Comparison of ENCODE assay signal across 1 cellular context in the genomic region with DNA sequence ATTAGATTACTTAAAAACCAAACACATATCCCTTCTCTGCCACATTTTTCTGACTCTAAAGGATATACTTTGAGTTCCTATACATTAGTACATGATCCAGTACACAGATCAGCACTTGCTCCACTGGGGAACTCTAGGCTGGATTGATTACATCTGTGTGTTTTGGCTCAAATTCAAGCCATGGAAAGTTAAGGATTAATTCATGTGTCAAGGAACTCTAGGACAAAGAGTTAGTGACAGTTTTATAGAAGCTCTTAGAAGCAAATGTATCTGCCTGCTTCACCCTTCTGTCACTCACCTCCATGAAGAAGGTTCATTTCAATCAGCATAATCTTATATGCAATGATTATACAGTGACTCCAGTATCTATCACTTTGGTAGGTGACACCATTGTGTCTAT.
TF ChIP-seq lines count a peak whose summit lies in the region.

No MANE protein-coding gene starts in this region.

TF ChIP-seq in HepG2, 621 proteins besides CTCF, POLR2A, EP300 and RAD21 (continued from another document and continues in another):
- TF ChIP-seq, protein P1, sequence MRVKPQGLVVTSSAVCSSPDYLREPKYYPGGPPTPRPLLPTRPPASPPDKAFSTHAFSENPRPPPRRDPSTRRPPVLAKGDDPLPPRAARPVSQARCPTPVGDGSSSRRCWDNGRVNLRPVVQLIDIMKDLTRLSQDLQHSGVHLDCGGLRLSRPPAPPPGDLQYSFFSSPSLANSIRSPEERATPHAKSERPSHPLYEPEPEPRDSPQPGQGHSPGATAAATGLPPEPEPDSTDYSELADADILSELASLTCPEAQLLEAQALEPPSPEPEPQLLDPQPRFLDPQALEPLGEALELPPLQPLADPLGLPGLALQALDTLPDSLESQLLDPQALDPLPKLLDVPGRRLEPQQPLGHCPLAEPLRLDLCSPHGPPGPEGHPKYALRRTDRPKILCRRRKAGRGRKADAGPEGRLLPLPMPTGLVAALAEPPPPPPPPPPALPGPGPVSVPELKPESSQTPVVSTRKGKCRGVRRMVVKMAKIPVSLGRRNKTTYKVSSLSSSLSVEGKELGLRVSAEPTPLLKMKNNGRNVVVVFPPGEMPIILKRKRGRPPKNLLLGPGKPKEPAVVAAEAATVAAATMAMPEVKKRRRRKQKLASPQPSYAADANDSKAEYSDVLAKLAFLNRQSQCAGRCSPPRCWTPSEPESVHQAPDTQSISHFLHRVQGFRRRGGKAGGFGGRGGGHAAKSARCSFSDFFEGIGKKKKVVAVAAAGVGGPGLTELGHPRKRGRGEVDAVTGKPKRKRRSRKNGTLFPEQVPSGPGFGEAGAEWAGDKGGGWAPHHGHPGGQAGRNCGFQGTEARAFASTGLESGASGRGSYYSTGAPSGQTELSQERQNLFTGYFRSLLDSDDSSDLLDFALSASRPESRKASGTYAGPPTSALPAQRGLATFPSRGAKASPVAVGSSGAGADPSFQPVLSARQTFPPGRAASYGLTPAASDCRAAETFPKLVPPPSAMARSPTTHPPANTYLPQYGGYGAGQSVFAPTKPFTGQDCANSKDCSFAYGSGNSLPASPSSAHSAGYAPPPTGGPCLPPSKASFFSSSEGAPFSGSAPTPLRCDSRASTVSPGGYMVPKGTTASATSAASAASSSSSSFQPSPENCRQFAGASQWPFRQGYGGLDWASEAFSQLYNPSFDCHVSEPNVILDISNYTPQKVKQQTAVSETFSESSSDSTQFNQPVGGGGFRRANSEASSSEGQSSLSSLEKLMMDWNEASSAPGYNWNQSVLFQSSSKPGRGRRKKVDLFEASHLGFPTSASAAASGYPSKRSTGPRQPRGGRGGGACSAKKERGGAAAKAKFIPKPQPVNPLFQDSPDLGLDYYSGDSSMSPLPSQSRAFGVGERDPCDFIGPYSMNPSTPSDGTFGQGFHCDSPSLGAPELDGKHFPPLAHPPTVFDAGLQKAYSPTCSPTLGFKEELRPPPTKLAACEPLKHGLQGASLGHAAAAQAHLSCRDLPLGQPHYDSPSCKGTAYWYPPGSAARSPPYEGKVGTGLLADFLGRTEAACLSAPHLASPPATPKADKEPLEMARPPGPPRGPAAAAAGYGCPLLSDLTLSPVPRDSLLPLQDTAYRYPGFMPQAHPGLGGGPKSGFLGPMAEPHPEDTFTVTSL (CRISPR knock-in tag; IDR thresholded peaks at IDR 0.05; ENCODE audit: borderline replicate concordance) = no peak; the same call in 1 of the 2 replicates
- no peak for TF ChIP-seq CREB1 (IDR thresholded peaks at IDR 0.05)
- TF ChIP-seq CREB1 (CRISPR knock-in tag; IDR thresholded peaks at IDR 0.05) = peak; percentile 43
- TF ChIP-seq ZNF282 (IDR thresholded peaks at IDR 0.05; ENCODE audit: partially characterized antibody) = no peak
- TF ChIP-seq, protein P2, sequence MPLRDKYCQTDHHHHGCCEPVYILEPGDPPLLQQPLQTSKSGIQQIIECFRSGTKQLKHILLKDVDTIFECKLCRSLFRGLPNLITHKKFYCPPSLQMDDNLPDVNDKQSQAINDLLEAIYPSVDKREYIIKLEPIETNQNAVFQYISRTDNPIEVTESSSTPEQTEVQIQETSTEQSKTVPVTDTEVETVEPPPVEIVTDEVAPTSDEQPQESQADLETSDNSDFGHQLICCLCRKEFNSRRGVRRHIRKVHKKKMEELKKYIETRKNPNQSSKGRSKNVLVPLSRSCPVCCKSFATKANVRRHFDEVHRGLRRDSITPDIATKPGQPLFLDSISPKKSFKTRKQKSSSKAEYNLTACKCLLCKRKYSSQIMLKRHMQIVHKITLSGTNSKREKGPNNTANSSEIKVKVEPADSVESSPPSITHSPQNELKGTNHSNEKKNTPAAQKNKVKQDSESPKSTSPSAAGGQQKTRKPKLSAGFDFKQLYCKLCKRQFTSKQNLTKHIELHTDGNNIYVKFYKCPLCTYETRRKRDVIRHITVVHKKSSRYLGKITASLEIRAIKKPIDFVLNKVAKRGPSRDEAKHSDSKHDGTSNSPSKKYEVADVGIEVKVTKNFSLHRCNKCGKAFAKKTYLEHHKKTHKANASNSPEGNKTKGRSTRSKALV (CRISPR knock-in tag; IDR thresholded peaks at IDR 0.05) = no peak
- no peak for TF ChIP-seq ZFP82 (CRISPR knock-in tag; IDR thresholded peaks at IDR 0.05; ENCODE audit: borderline replicate concordance)
- no peak for TF ChIP-seq ZNF615 (CRISPR knock-in tag; IDR thresholded peaks at IDR 0.05; ENCODE audit: borderline replicate concordance)
- 0 out of 2 replicates have a peak, but pooled peaks have one; percentile 22 for TF ChIP-seq REPIN1 (CRISPR knock-in tag; IDR thresholded peaks at IDR 0.05; ENCODE audit: borderline replicate concordance, low read depth)
- TF ChIP-seq, protein P3, sequence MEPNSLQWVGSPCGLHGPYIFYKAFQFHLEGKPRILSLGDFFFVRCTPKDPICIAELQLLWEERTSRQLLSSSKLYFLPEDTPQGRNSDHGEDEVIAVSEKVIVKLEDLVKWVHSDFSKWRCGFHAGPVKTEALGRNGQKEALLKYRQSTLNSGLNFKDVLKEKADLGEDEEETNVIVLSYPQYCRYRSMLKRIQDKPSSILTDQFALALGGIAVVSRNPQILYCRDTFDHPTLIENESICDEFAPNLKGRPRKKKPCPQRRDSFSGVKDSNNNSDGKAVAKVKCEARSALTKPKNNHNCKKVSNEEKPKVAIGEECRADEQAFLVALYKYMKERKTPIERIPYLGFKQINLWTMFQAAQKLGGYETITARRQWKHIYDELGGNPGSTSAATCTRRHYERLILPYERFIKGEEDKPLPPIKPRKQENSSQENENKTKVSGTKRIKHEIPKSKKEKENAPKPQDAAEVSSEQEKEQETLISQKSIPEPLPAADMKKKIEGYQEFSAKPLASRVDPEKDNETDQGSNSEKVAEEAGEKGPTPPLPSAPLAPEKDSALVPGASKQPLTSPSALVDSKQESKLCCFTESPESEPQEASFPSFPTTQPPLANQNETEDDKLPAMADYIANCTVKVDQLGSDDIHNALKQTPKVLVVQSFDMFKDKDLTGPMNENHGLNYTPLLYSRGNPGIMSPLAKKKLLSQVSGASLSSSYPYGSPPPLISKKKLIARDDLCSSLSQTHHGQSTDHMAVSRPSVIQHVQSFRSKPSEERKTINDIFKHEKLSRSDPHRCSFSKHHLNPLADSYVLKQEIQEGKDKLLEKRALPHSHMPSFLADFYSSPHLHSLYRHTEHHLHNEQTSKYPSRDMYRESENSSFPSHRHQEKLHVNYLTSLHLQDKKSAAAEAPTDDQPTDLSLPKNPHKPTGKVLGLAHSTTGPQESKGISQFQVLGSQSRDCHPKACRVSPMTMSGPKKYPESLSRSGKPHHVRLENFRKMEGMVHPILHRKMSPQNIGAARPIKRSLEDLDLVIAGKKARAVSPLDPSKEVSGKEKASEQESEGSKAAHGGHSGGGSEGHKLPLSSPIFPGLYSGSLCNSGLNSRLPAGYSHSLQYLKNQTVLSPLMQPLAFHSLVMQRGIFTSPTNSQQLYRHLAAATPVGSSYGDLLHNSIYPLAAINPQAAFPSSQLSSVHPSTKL (CRISPR knock-in tag; IDR thresholded peaks at IDR 0.05) = peak; percentile 52; the same call in 1 of the 2 replicates
- no peak for TF ChIP-seq SIN3A (IDR thresholded peaks at IDR 0.05; ENCODE audit: borderline replicate concordance, low read depth, low read length)
- TF ChIP-seq ARNT2 (CRISPR knock-in tag; IDR thresholded peaks at IDR 0.05; ENCODE audit: low read depth) = no peak
- TF ChIP-seq, protein P4, sequence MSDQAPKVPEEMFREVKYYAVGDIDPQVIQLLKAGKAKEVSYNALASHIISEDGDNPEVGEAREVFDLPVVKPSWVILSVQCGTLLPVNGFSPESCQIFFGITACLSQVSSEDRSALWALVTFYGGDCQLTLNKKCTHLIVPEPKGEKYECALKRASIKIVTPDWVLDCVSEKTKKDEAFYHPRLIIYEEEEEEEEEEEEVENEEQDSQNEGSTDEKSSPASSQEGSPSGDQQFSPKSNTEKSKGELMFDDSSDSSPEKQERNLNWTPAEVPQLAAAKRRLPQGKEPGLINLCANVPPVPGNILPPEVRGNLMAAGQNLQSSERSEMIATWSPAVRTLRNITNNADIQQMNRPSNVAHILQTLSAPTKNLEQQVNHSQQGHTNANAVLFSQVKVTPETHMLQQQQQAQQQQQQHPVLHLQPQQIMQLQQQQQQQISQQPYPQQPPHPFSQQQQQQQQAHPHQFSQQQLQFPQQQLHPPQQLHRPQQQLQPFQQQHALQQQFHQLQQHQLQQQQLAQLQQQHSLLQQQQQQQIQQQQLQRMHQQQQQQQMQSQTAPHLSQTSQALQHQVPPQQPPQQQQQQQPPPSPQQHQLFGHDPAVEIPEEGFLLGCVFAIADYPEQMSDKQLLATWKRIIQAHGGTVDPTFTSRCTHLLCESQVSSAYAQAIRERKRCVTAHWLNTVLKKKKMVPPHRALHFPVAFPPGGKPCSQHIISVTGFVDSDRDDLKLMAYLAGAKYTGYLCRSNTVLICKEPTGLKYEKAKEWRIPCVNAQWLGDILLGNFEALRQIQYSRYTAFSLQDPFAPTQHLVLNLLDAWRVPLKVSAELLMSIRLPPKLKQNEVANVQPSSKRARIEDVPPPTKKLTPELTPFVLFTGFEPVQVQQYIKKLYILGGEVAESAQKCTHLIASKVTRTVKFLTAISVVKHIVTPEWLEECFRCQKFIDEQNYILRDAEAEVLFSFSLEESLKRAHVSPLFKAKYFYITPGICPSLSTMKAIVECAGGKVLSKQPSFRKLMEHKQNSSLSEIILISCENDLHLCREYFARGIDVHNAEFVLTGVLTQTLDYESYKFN (CRISPR knock-in tag; conservative IDR thresholded peaks at IDR 0.05) = peak; percentile 50; the same call in 1 of the 2 replicates
- TF ChIP-seq KDM5A (IDR thresholded peaks at IDR 0.05; ENCODE audit: borderline replicate concordance, low read length) = no peak
- TF ChIP-seq, protein P5, sequence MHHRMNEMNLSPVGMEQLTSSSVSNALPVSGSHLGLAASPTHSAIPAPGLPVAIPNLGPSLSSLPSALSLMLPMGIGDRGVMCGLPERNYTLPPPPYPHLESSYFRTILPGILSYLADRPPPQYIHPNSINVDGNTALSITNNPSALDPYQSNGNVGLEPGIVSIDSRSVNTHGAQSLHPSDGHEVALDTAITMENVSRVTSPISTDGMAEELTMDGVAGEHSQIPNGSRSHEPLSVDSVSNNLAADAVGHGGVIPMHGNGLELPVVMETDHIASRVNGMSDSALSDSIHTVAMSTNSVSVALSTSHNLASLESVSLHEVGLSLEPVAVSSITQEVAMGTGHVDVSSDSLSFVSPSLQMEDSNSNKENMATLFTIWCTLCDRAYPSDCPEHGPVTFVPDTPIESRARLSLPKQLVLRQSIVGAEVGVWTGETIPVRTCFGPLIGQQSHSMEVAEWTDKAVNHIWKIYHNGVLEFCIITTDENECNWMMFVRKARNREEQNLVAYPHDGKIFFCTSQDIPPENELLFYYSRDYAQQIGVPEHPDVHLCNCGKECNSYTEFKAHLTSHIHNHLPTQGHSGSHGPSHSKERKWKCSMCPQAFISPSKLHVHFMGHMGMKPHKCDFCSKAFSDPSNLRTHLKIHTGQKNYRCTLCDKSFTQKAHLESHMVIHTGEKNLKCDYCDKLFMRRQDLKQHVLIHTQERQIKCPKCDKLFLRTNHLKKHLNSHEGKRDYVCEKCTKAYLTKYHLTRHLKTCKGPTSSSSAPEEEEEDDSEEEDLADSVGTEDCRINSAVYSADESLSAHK (CRISPR knock-in tag; IDR thresholded peaks at IDR 0.05; ENCODE audit: borderline replicate concordance) = no peak
- TF ChIP-seq ARHGAP35 (CRISPR knock-in tag; IDR thresholded peaks at IDR 0.05; ENCODE audit: borderline replicate concordance) = no peak
- no peak for TF ChIP-seq ZNF7 (CRISPR knock-in tag; IDR thresholded peaks at IDR 0.05)
- no peak for TF ChIP-seq ZNF850 (CRISPR knock-in tag; conservative IDR thresholded peaks at IDR 0.05)
- TF ChIP-seq, protein P6, sequence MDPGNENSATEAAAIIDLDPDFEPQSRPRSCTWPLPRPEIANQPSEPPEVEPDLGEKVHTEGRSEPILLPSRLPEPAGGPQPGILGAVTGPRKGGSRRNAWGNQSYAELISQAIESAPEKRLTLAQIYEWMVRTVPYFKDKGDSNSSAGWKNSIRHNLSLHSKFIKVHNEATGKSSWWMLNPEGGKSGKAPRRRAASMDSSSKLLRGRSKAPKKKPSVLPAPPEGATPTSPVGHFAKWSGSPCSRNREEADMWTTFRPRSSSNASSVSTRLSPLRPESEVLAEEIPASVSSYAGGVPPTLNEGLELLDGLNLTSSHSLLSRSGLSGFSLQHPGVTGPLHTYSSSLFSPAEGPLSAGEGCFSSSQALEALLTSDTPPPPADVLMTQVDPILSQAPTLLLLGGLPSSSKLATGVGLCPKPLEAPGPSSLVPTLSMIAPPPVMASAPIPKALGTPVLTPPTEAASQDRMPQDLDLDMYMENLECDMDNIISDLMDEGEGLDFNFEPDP (CRISPR knock-in tag; conservative IDR thresholded peaks at IDR 0.05) = no peak
- TF ChIP-seq ZFP36L2 (CRISPR knock-in tag; IDR thresholded peaks at IDR 0.05) = no peak
- TF ChIP-seq SMC3 (IDR thresholded peaks at IDR 0.05; ENCODE audit: low read length) = no peak
- no peak for TF ChIP-seq NFIB (CRISPR knock-in tag; IDR thresholded peaks at IDR 0.05; ENCODE audit: borderline replicate concordance)
- no peak for TF ChIP-seq RARA (CRISPR knock-in tag; IDR thresholded peaks at IDR 0.05)
- TF ChIP-seq, protein P7, sequence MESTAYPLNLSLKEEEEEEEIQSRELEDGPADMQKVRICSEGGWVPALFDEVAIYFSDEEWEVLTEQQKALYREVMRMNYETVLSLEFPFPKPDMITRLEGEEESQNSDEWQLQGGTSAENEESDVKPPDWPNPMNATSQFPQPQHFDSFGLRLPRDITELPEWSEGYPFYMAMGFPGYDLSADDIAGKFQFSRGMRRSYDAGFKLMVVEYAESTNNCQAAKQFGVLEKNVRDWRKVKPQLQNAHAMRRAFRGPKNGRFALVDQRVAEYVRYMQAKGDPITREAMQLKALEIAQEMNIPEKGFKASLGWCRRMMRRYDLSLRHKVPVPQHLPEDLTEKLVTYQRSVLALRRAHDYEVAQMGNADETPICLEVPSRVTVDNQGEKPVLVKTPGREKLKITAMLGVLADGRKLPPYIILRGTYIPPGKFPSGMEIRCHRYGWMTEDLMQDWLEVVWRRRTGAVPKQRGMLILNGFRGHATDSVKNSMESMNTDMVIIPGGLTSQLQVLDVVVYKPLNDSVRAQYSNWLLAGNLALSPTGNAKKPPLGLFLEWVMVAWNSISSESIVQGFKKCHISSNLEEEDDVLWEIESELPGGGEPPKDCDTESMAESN (CRISPR knock-in tag; conservative IDR thresholded peaks at IDR 0.05) = no peak
- no peak for TF ChIP-seq ZNF30 (CRISPR knock-in tag; IDR thresholded peaks at IDR 0.05)
- no peak for TF ChIP-seq ATF1 (CRISPR knock-in tag; IDR thresholded peaks at IDR 0.05)
- no peak for TF ChIP-seq ZFP36L1 (CRISPR knock-in tag; IDR thresholded peaks at IDR 0.05)
- TF ChIP-seq ATRX (CRISPR knock-in tag; IDR thresholded peaks at IDR 0.05; ENCODE audit: borderline replicate concordance) = no peak
- TF ChIP-seq TSC22D2 (CRISPR knock-in tag; IDR thresholded peaks at IDR 0.05; ENCODE audit: borderline replicate concordance) = no peak
- TF ChIP-seq, protein P8, sequence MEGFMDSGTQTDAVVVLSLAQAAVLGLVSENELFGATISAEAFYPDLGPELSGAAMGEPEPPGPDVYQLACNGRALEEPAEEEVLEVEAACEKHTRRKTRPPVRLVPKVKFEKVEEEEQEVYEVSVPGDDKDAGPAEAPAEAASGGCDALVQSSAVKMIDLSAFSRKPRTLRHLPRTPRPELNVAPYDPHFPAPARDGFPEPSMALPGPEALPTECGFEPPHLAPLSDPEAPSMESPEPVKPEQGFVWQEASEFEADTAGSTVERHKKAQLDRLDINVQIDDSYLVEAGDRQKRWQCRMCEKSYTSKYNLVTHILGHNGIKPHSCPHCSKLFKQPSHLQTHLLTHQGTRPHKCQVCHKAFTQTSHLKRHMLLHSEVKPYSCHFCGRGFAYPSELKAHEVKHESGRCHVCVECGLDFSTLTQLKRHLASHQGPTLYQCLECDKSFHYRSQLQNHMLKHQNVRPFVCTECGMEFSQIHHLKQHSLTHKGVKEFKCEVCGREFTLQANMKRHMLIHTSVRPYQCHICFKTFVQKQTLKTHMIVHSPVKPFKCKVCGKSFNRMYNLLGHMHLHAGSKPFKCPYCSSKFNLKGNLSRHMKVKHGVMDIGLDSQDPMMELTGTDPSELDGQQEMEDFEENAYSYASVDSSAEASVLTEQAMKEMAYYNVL (CRISPR knock-in tag; IDR thresholded peaks at IDR 0.05; ENCODE audit: borderline replicate concordance) = no peak
- TF ChIP-seq ZNF235 (CRISPR knock-in tag; IDR thresholded peaks at IDR 0.05; ENCODE audit: borderline replicate concordance) = no peak
- no peak for TF ChIP-seq ZFP37 (CRISPR knock-in tag; IDR thresholded peaks at IDR 0.05; ENCODE audit: borderline replicate concordance)
